ENCODE assay signal across 28 cellular contexts in genomic region chr3:79085166-79085565, GRCh38.
DNase-seq lines count a peak whose midpoint lies in the region; ATAC-seq, FAIRE-seq and TF ChIP-seq lines count a peak whose summit lies in the region.
"Had no signal": no experiment of that assay in that cellular context is flagged by ENCODE, and none has a peak within 500 bp of the region (broad histone marks: within the 10 kb centered on the region; RNA-seq: fewer than 3 reads in every experiment).

No MANE protein-coding gene starts in this region.

- no peak overlapping the region for H3K4me2 ChIP-seq in GM23248 (ENCODE audit: unreplicated experiment)
- H3K4me2 ChIP-seq: BLaER1 had no signal

- H3K36me3 ChIP-seq in ACC112 (ENCODE audit: insufficient read depth, low read length): no peaks in the 10 kb centered on the region
- H3K36me3 ChIP-seq in GM23248 (ENCODE audit: low read depth): no peaks in the 10 kb centered on the region
- H3K36me3 ChIP-seq in bronchial epithelial cell (ENCODE audit: control insufficient read depth, insufficient read depth, low read length): no peaks in the 10 kb centered on the region
- H3K36me3 ChIP-seq: BLaER1, breast epithelium, pancreas, right atrium auricular region had no signal

- H2AFZ ChIP-seq in ACC112 (ENCODE audit: low read length, unreplicated experiment): peak overlapping the region; percentile 2
- H2AFZ ChIP-seq in GM23248: peak overlapping the region; percentile 38; the same call in 1 of the 2 replicates

- H3K9me2 ChIP-seq in GM23248 (ENCODE audit: insufficient read depth): no peaks in the 10 kb centered on the region

- ATAC-seq in foreskin keratinocyte (no peak), HG03097 (IDR thresholded peaks at IDR 0.05; ENCODE audit: low FRiP score, unreplicated experiment) (no peak)
- ATAC-seq: left lobe of liver; naive thymus-derived CD8-positive, alpha-beta T cell; pancreas; Right ventricle myocardium inferior had no signal

- no peak overlapping the region for H3K27ac ChIP-seq in ACC112 (ENCODE audit: low read depth, low read length)
- no peak overlapping the region for H3K27ac ChIP-seq in GM23248
- no peak overlapping the region for H3K27ac ChIP-seq in foreskin keratinocyte
- H3K27ac ChIP-seq: BLaER1, breast epithelium, pancreas, right atrium auricular region, testis had no signal

- H3K9me3 ChIP-seq in GM23248 (ENCODE audit: low read depth): no peaks in the 10 kb centered on the region
- H3K9me3 ChIP-seq: BLaER1, breast epithelium, Caco-2, pancreas, right atrium auricular region, testis had no signal

- H3K27me3 ChIP-seq in ACC112 (ENCODE audit: insufficient read depth, low read length) (no peaks in the 10 kb centered on the region), GM23248 (replicated peaks; ENCODE audit: insufficient read depth) (no peaks in the 10 kb centered on the region), bronchial epithelial cell (ENCODE audit: control insufficient read depth, insufficient read depth, low read length) (no peaks in the 10 kb centered on the region), foreskin keratinocyte (no peaks in the 10 kb centered on the region)
- H3K27me3 ChIP-seq: BLaER1, breast epithelium, right atrium auricular region, testis had no signal

- H3K4me1 ChIP-seq in ACC112 (ENCODE audit: control insufficient read depth, insufficient read depth, low read length, unreplicated experiment) (peaks cover 5% of the 10 kb centered on the region), GM23248 (ENCODE audit: insufficient read depth) (peaks cover 8% of the 10 kb centered on the region), foreskin keratinocyte (peaks cover 6% of the 10 kb centered on the region)
- H3K4me1 ChIP-seq: BLaER1, breast epithelium, Caco-2, pancreas, right atrium auricular region, testis had no signal

- H3K9ac ChIP-seq in GM23248: no peak overlapping the region
- H3K9ac ChIP-seq: BLaER1 had no signal

- H3K79me2 ChIP-seq in ACC112 (ENCODE audit: control insufficient read depth, insufficient read depth, low read length, unreplicated experiment) (no peaks in the 10 kb centered on the region), GM23248 (ENCODE audit: insufficient read depth) (no peaks in the 10 kb centered on the region)

- TF ChIP-seq CTCF in bronchial epithelial cell (IDR thresholded peaks at IDR 0.05; ENCODE audit: insufficient read depth, low read length, severe bottlenecking) (no peak), foreskin keratinocyte (conservative IDR thresholded peaks at IDR 0.05) (no peak)

- in situ Hi-C loops in GM23248 (cut with MboI): no loop called here

- H3K4me3 ChIP-seq in ACC112 (ENCODE audit: low read depth, low read length) (no peak overlapping the region), GM23248 (no peak overlapping the region), bronchial epithelial cell (ENCODE audit: low read depth, low read length) (no peak overlapping the region)
- H3K4me3 ChIP-seq: BLaER1, breast epithelium, pancreas, right atrium auricular region, testis had no signal

- FAIRE-seq in bronchial epithelial cell (lab: Jason Lieb, UNC): no peak
- FAIRE-seq: GM12891, urothelium cell line had no signal

- H3F3A ChIP-seq in GM23248 (ENCODE audit: insufficient read depth): no peaks in the 10 kb centered on the region

- 78 to 82% methylated on average over 1 of the region's 1 CpG for WGBS in GM23248 (ENCODE audit: low coverage in 1 of 2, low lambda C conversion rate in 2 of 2, missing lambda C conversion rate in 2 of 2), 2 experiments

- no peaks in the 10 kb centered on the region; the same call in 1 of the 2 replicates for H4K20me1 ChIP-seq in GM23248 (ENCODE audit: insufficient read depth)
- H4K20me1 ChIP-seq: BLaER1 had no signal

- DNase-seq in GM23248: peak; percentile 44
- DNase-seq in bronchial epithelial cell (ENCODE audit: low read depth): peak; percentile 8
- peak; percentile 21 to 45 for DNase-seq in foreskin keratinocyte
- no peak for DNase-seq in activated CD4-positive, alpha-beta T cell treated with anti-CD3 and anti-CD28 coated beads, Interleukin-2, amount 50 U/mL, for 48 hours
- no peak for DNase-seq in RKO (ENCODE audit: low spot score)
- no peak for DNase-seq in NCI-H748 treated with DMSO at 0.1 percent for 48 hours (lab: John Stamatoyannopoulos, UW)
- DNase-seq: activated CD4-positive, alpha-beta memory T cell treated with anti-CD3 and anti-CD28 coated beads, Interleukin-2, amount 10 ng/mL, durations not matched to agents 7 days and 5 days; activated effector memory CD4-positive, alpha-beta T cell treated with anti-CD3 and anti-CD28 coated beads, Interleukin-2, amount 50 U/mL, for 16 hours; Caco-2; cortex of kidney; DMS79 treated with DMSO at 0.1 percent for 48 hours; naive thymus-derived CD8-positive, alpha-beta T cell; NCI-H2081; NCI-H446; OCI-M1; pancreas; stimulated activated CD4-positive, alpha-beta T cell treated with anti-CD3 and anti-CD28 coated beads, Interleukin-4, amount 100 ng/mL, for 4 hours; stimulated activated naive CD4-positive, alpha-beta T cell; testis had no signal

Comparison
In these comparisons a context has a peak if more than half of its experiments do, and no peak if none do; other contexts are left out.
1. DNase-seq: peak in GM23248 (single experiment), bronchial epithelial cell (single experiment) and foreskin keratinocyte (2 of 2); none in activated CD4-positive, alpha-beta T cell treated with anti-CD3 and anti-CD28 coated beads, Interleukin-2, amount 50 U/mL, for 48 hours (0 of 2), RKO (single experiment) and NCI-H748 treated with DMSO at 0.1 percent for 48 hours (single experiment).